12 cellular contexts compared by ENCODE assay signal in the genomic region with DNA sequence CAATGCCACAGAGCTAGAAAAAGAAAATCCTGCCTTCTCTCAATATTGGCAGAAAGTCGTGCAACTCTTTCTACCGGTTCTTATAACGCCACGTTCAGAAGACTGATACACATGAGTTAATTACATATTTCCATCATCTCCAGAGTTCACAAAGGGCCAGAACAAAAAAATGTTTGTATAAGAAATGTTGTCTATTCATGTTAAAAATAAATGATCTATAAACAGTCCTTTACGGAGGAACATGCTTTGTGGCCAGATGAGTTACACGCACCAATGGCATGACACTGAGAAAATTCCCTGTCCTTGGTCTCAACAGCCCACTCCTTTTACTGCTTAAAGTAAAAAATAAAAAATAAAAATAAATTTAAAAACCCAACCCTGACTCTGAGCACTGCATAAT. TPM values are rescaled to one million over a fixed set of nuclear protein-coding genes. Genes with fewer than 3 reads are reported as not detected.
DNase-seq lines count a peak whose midpoint lies in the region; ATAC-seq and TF ChIP-seq lines count a peak whose summit lies in the region.
"Had no signal": no experiment of that assay in that cellular context is flagged by ENCODE, and none has a peak within 500 bp of the region (broad histone marks: within the 10 kb centered on the region; RNA-seq: fewer than 3 reads in every experiment).

No MANE protein-coding gene starts in this region.

- H3K27ac ChIP-seq in heart left ventricle (peak overlapping the region in 11 of 12 donors; percentile 79 to 92 (median 85)), coronary artery (peak overlapping the region; percentile 90), muscle layer of duodenum (ENCODE audit: low read length) (peak overlapping the region; percentile 86), upper lobe of left lung (peak overlapping the region; percentile 67 to 92 (median 84))

- WGBS in heart left ventricle, 4 donors = 72 to 81% (median 75%) methylated on average over 6 of the region's 6 CpGs
- WGBS in upper lobe of left lung, 2 donors = 47 to 55% methylated on average over 6 of the region's 6 CpGs

- no peak for TF ChIP-seq CTCF in heart left ventricle (IDR thresholded peaks at IDR 0.05)
- TF ChIP-seq CTCF in coronary artery (IDR thresholded peaks at IDR 0.05) = no peak
- TF ChIP-seq CTCF in upper lobe of left lung (IDR thresholded peaks at IDR 0.05) = no peak

- DNase-seq in heart left ventricle (no peak), Right ventricle myocardium inferior (ENCODE audit: missing footprints) (no peak), coronary artery (ENCODE audit: low spot score) (no peak), upper lobe of left lung (no peak), NCI-H510A treated with DMSO at 0.1 percent for 48 hours (lab: John Stamatoyannopoulos, UW) (no peak), NCI-H1694 (lab: John Stamatoyannopoulos, UW) (no peak)
- DNase-seq in activated effector memory CD4-positive, alpha-beta T cell treated with Interleukin-2 at 50 U/mL for 16 hours = no peak
- DNase-seq: activated B cell treated with CpG ODN at 0.5 μM for 24 hours, activated gamma-delta T cell, NCI-H2227 treated with DMSO at 0.1 percent for 48 hours, occipital lobe had no signal

- H3K4me3 ChIP-seq in heart left ventricle (peak overlapping the region in 3 of 12 donors; percentile 13 to 35 (median 14)), coronary artery (peak overlapping the region; percentile 49), muscle layer of duodenum (ENCODE audit: low read depth in 1 of 2, low read length in 2 of 2) (no peak overlapping the region), upper lobe of left lung (peak overlapping the region in 1 of 4 donors; percentile 8)

- TF ChIP-seq POLR2A in heart left ventricle (IDR thresholded peaks at IDR 0.05) (no peak), upper lobe of left lung (IDR thresholded peaks at IDR 0.05) (no peak)

- H3K4me1 ChIP-seq in heart left ventricle = peaks cover 0 to 78% (median 38%) of the 10 kb centered on the region in 12 donors
- H3K4me1 ChIP-seq in muscle layer of duodenum (ENCODE audit: control insufficient read depth in 1 of 2, insufficient read depth in 2 of 2, low read length in 2 of 2) = peaks cover 6 to 22% of the 10 kb centered on the region in 2 donors
- peaks cover 39 to 49% (median 47%) of the 10 kb centered on the region in 4 donors for H3K4me1 ChIP-seq in upper lobe of left lung

- intact Hi-C loops in heart left ventricle (cut with DNase I) (loop anchor here in 2 of 10 donors (5.0 kb wide), 2 partner anchors 42 to 47 kb away; a partner anchor contains a TSS), Right ventricle myocardium inferior (cut with DNase I) (no loop called here)

- TF ChIP-seq EP300 in upper lobe of left lung (IDR thresholded peaks at IDR 0.05) = no peak

- ATAC-seq in heart left ventricle = peak in 3 of 4 donors; percentile 21 to 49 (median 27)
- ATAC-seq in Right ventricle myocardium inferior = no peak
- ATAC-seq in upper lobe of left lung (ENCODE audit: low FRiP score in 2 of 2) = peak in 1 of 2 donors; percentile 7

- H3K36me3 ChIP-seq in heart left ventricle (peaks cover 0 to 5% (median 0%) of the 10 kb centered on the region in 9 donors), muscle layer of duodenum (ENCODE audit: control insufficient read depth in 1 of 2, insufficient read depth in 2 of 2, low read length in 2 of 2) (peaks cover 0 to 3% of the 10 kb centered on the region in 2 donors), upper lobe of left lung (no peaks in the 10 kb centered on the region)

- H3K27me3 ChIP-seq in heart left ventricle (no peaks in the 10 kb centered on the region), muscle layer of duodenum (ENCODE audit: low read depth, low read length) (no peaks in the 10 kb centered on the region), upper lobe of left lung (no peaks in the 10 kb centered on the region)

- H3K9me3 ChIP-seq in heart left ventricle (no peaks in the 10 kb centered on the region), muscle layer of duodenum (ENCODE audit: control insufficient read depth in 1 of 2, low read length in 2 of 2) (no peaks in the 10 kb centered on the region), upper lobe of left lung (no peaks in the 10 kb centered on the region)

RNA-seq across cellular contexts. Expression of a gene that starts 29.5 kb away (rescaled TPM):
- total RNA-seq in heart left ventricle (10 to 100 TPM in 3 of 9 donors, 1 to 10 TPM in 6; 3.8 to 13.9 (median 7.8) TPM), Right ventricle myocardium inferior (7.0 TPM), upper lobe of left lung (10 to 100 TPM in 5 of 6 donors, 1 to 10 TPM in 1; 9.6 to 34.6 (median 22.0) TPM)
- 1 to 10 TPM; 3.8 to 5.3 TPM for polyA plus RNA-seq in heart left ventricle

RNA-seq across cellular contexts. Expression of a gene that starts 45.2 kb away (rescaled TPM):
- 1 to 10 TPM; 2.1 to 6.3 (median 2.9) TPM for total RNA-seq in heart left ventricle
- polyA plus RNA-seq in heart left ventricle = 1 to 10 TPM; 2.2 to 2.3 TPM
- 4.6 TPM for total RNA-seq in Right ventricle myocardium inferior
- 10 to 100 TPM in 2 of 6 donors, 1 to 10 TPM in 4; 5.3 to 31.4 (median 7.4) TPM for total RNA-seq in upper lobe of left lung
